11 cellular contexts compared by ENCODE assay signal in genomic region chr18:66555585-66555984, GRCh38. TPM values are rescaled to one million over a fixed set of nuclear protein-coding genes. Genes with fewer than 3 reads are reported as not detected.
"Had no signal": no experiment of that assay in that cellular context is flagged by ENCODE, and none has a peak within 500 bp of the region (broad histone marks: within the 10 kb centered on the region; RNA-seq: fewer than 3 reads in every experiment).

No MANE protein-coding gene starts in this region.

- H3K4me2 ChIP-seq: GM23338 had no signal

- H3K4me3 ChIP-seq: GM23338, HAP-1, K562 had no signal

- H3K27ac Mint-ChIP-seq: GM23338, HFFc6, IgD-negative memory B cell had no signal

- H3K4me1 Mint-ChIP-seq: GM23338, IgD-negative memory B cell had no signal

- H3K4me3 Mint-ChIP-seq: GM23338, HFFc6, IgD-negative memory B cell had no signal

- H3K9me3 ChIP-seq: HAP-1 had no signal

- ATAC-seq: GM23338, HCT116, K562 had no signal

- H3K27me3 Mint-ChIP-seq: IgD-negative memory B cell had no signal

- H3K9me3 Mint-ChIP-seq: GM23338, IgD-negative memory B cell had no signal

- FAIRE-seq: K562 had no signal

- DNase-seq: H7, HFFc6, Kasumi-1, KG1 had no signal

- H3K4me1 ChIP-seq: HAP-1 had no signal

- H3K36me3 Mint-ChIP-seq: IgD-negative memory B cell had no signal

RNA-seq across cellular contexts. Expression of gene CDH19, which starts 48.3 kb away (rescaled TPM):
- total RNA-seq: H4, H7, HFFc6, HT-29, K562 had no signal
- polyA plus RNA-seq: IgD-negative memory B cell, K562 had no signal
